Comparison of ENCODE assay signal across 17 cellular contexts in the genomic region with DNA sequence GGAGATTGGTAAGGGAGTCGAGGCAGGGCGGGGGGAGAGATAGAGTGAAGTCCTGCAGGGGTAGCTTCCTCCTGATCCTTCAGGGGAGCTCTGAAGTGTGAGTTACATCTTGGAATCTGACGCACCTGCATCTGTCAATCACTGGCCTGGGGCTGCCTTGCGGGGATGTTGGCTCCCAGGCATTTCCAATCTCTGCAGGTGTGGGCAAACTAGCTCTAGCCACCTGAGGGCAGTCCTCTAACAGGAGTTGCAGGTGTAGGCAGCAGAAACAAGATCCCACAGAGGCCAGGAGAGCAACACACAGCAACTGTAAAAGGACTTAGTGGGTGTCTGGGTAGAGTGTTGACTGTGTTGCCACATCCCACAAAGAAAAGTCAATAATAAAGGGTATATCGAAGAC.
DNase-seq lines count a peak whose midpoint lies in the region; ATAC-seq and TF ChIP-seq lines count a peak whose summit lies in the region.
"Had no signal": no experiment of that assay in that cellular context is flagged by ENCODE, and none has a peak within 500 bp of the region (broad histone marks: within the 10 kb centered on the region; RNA-seq: fewer than 3 reads in every experiment).

No MANE protein-coding gene starts in this region.

- H3K4me1 ChIP-seq in H9 (ENCODE audit: insufficient read depth, low read length): peaks cover 2% of the 10 kb centered on the region; the same call in 1 of the 2 replicates
- H3K4me1 ChIP-seq: Peyer's patch had no signal

- H3K4ac ChIP-seq in H9 (ENCODE audit: low read depth, low read length): no peak overlapping the region

- no peak overlapping the region for H3K27ac Mint-ChIP-seq in Calu3 (ENCODE audit: unreplicated experiment)
- H3K27ac Mint-ChIP-seq in H9: peak overlapping the region in 1 of 3 experiments; percentile 65; a peak in 1 of 7 replicates
- H3K27ac Mint-ChIP-seq: activated CD4-positive, alpha-beta T cell treated with anti-CD3 and anti-CD28 coated beads, Interleukin-2, amount 10 ng/mL, durations not matched to agents 7 days and 5 days had no signal

- no peaks in the 10 kb centered on the region for H3K79me1 ChIP-seq in H9 (ENCODE audit: insufficient read depth, low read depth, low read length, poor library complexity, severe bottlenecking)

- H4K8ac ChIP-seq in H9 (replicated peaks; ENCODE audit: insufficient read length, low read depth, low read length): no peak overlapping the region

- no peak overlapping the region for H3K9ac ChIP-seq in H9 (ENCODE audit: extremely low read depth, insufficient read length, low read length)

- no peak overlapping the region for H3K4me3 Mint-ChIP-seq in Calu3 (ENCODE audit: low read depth, unreplicated experiment)
- no peak overlapping the region for H3K4me3 Mint-ChIP-seq in H9
- H3K4me3 Mint-ChIP-seq: activated CD4-positive, alpha-beta T cell treated with anti-CD3 and anti-CD28 coated beads, Interleukin-2, amount 10 ng/mL, durations not matched to agents 7 days and 5 days; naive B cell had no signal

- no peak overlapping the region for H4K5ac ChIP-seq in H9 (ENCODE audit: insufficient read length, low read depth, low read length)

- no peak overlapping the region for H3K23ac ChIP-seq in H9 (ENCODE audit: insufficient read length, low read depth, low read length)

- no peaks in the 10 kb centered on the region for H3K36me3 Mint-ChIP-seq in Calu3 (ENCODE audit: insufficient read depth, unreplicated experiment)
- H3K36me3 Mint-ChIP-seq in H9 (ENCODE audit: insufficient read depth in 1 of 3, low read depth in 3 of 3): peaks cover 0 to 1% (median 0%) of the 10 kb centered on the region in 3 experiments; a peak in 2 of 7 replicates
- H3K36me3 Mint-ChIP-seq: naive B cell had no signal

- H3K9me3 Mint-ChIP-seq in Calu3 (ENCODE audit: low read depth, unreplicated experiment): no peaks in the 10 kb centered on the region
- no peaks in the 10 kb centered on the region; a peak in 2 of 5 replicates for H3K9me3 Mint-ChIP-seq in H9
- H3K9me3 Mint-ChIP-seq: activated CD4-positive, alpha-beta T cell treated with anti-CD3 and anti-CD28 coated beads, Interleukin-2, amount 10 ng/mL, durations not matched to agents 7 days and 5 days; naive B cell had no signal

- intact Hi-C loops in Calu3 (cut with micrococcal nuclease; ENCODE audit: unreplicated experiment): no loop called here

- H3K27me3 ChIP-seq in H9 (ENCODE audit: insufficient read depth, low read length): no peaks in the 10 kb centered on the region
- H3K27me3 ChIP-seq: left lung, MG63, Peyer's patch, testis had no signal

- no peaks in the 10 kb centered on the region for H3K23me2 ChIP-seq in H9 (ENCODE audit: insufficient read length, low read depth, low read length, poor library complexity, severe bottlenecking)

- no peak overlapping the region for H3K18ac ChIP-seq in H9 (ENCODE audit: insufficient read length, low read depth, low read length)

- TF ChIP-seq CTCF in Calu3 (IDR thresholded peaks at IDR 0.05; ENCODE audit: unreplicated experiment): no peak
- TF ChIP-seq CTCF in H9 (conservative IDR thresholded peaks at IDR 0.05): peak; percentile 66

- no peak overlapping the region for H2BK12ac ChIP-seq in H9 (ENCODE audit: insufficient read length, low read depth, low read length)

- H3T11ph ChIP-seq in H9 (ENCODE audit: low read length): no peak overlapping the region

- no CpG with 5 or more reads among the region's 5 CpGs for WGBS in H9 (ENCODE audit: extremely low coverage, insufficient read length, low lambda C conversion rate)

- H3K4me2 ChIP-seq in H9 (ENCODE audit: insufficient read depth, insufficient read length, low read length): no peak overlapping the region

- BruUV-seq in Calu3 (replicated peaks; lab: Mats Ljungman, UMichigan): no TSS peak

- H2BK120ac ChIP-seq in H9 (ENCODE audit: low read depth, low read length, poor library complexity, severe bottlenecking): no peak overlapping the region

- H4K20me1 ChIP-seq in H9 (ENCODE audit: control insufficient read depth, insufficient read depth, insufficient read length): no peaks in the 10 kb centered on the region

- ATAC-seq in HG03354 (IDR thresholded peaks at IDR 0.05; ENCODE audit: poor library complexity, severe bottlenecking, unreplicated experiment): no peak
- ATAC-seq in GM18517 (IDR thresholded peaks at IDR 0.05; ENCODE audit: unreplicated experiment): no peak
- ATAC-seq: left lung had no signal

- no peak overlapping the region for H2AFZ ChIP-seq in H9 (ENCODE audit: low read length)

- DNase-seq in Calu3: peak; percentile 24
- peak; percentile 68 for DNase-seq in H9
- peak; percentile 72 for DNase-seq in SW480 (ENCODE audit: low spot score)
- DNase-seq in islet precursor cell: peak; percentile 67
- DNase-seq in CD1c-positive myeloid dendritic cell (ENCODE audit: extremely low spot score): no peak
- DNase-seq in activated CD4-positive, alpha-beta T cell treated with anti-CD3 and anti-CD28 coated beads for 4 hours: no peak
- DNase-seq: activated CD4-positive, alpha-beta T cell treated with anti-CD3 and anti-CD28 coated beads, Interleukin-2, amount 10 ng/mL, durations not matched to agents 7 days and 5 days; activated T-cell treated with anti-CD3 and anti-CD28 coated beads, Interleukin-2, amount 50 U/mL, for 48 hours; cerebellar nuclear complex; head of caudate nucleus; left lung; MG63; naive B cell; Peyer's patch; testis had no signal

- no peak overlapping the region for H2BK5ac ChIP-seq in H9 (ENCODE audit: insufficient read length, low read length)

- H2AK5ac ChIP-seq in H9 (ENCODE audit: insufficient read length, low read length): no peak overlapping the region

- H3K4me1 Mint-ChIP-seq in Calu3 (ENCODE audit: low read depth, unreplicated experiment) (no peaks in the 10 kb centered on the region), H9 (peaks cover 20 to 27% of the 10 kb centered on the region in 2 experiments)
- H3K4me1 Mint-ChIP-seq: activated CD4-positive, alpha-beta T cell treated with anti-CD3 and anti-CD28 coated beads, Interleukin-2, amount 10 ng/mL, durations not matched to agents 7 days and 5 days had no signal

- H3K14ac ChIP-seq in H9 (ENCODE audit: insufficient read depth, low read length): no peak overlapping the region

- CTCF ChIA-PET in Calu3 (lab: Charles Lee): no interaction called here

- no peak overlapping the region for H2BK15ac ChIP-seq in H9 (ENCODE audit: low read depth, low read length)

- no peak overlapping the region for H4K91ac ChIP-seq in H9 (ENCODE audit: insufficient read length, low read depth, low read length)

- H2BK20ac ChIP-seq in H9 (ENCODE audit: low read depth, low read length, poor library complexity, severe bottlenecking): no peak overlapping the region

- no peak overlapping the region for H3K56ac ChIP-seq in H9 (ENCODE audit: insufficient read length, low read depth, low read length)

- no peaks in the 10 kb centered on the region for H3K9me3 ChIP-seq in H9 (ENCODE audit: control insufficient read depth, low read depth, low read length)
- H3K9me3 ChIP-seq: left lung, MG63, Peyer's patch, testis had no signal

- no peaks in the 10 kb centered on the region for H3K79me2 ChIP-seq in H9 (ENCODE audit: insufficient read depth, low read length)

- peaks cover 27% of the 10 kb centered on the region for H3K27me3 Mint-ChIP-seq in Calu3 (ENCODE audit: unreplicated experiment)
- peaks cover 8% of the 10 kb centered on the region for H3K27me3 Mint-ChIP-seq in H9 (ENCODE audit: low read depth)

- H3K27ac ChIP-seq in H9 (ENCODE audit: insufficient read length, low read depth, low read length): no peak overlapping the region
- H3K27ac ChIP-seq: left lung, Peyer's patch, testis had no signal

Comparison
In these comparisons a context has a peak if more than half of its experiments do, and no peak if none do; other contexts are left out.
1. DNase-seq: peak in Calu3 (single experiment), H9 (single experiment), SW480 (single experiment) and islet precursor cell (single experiment); none in CD1c-positive myeloid dendritic cell (single experiment) and activated CD4-positive, alpha-beta T cell treated with anti-CD3 and anti-CD28 coated beads for 4 hours (0 of 2).